ENCODE assay signal across 1 cellular context in the genomic region with DNA sequence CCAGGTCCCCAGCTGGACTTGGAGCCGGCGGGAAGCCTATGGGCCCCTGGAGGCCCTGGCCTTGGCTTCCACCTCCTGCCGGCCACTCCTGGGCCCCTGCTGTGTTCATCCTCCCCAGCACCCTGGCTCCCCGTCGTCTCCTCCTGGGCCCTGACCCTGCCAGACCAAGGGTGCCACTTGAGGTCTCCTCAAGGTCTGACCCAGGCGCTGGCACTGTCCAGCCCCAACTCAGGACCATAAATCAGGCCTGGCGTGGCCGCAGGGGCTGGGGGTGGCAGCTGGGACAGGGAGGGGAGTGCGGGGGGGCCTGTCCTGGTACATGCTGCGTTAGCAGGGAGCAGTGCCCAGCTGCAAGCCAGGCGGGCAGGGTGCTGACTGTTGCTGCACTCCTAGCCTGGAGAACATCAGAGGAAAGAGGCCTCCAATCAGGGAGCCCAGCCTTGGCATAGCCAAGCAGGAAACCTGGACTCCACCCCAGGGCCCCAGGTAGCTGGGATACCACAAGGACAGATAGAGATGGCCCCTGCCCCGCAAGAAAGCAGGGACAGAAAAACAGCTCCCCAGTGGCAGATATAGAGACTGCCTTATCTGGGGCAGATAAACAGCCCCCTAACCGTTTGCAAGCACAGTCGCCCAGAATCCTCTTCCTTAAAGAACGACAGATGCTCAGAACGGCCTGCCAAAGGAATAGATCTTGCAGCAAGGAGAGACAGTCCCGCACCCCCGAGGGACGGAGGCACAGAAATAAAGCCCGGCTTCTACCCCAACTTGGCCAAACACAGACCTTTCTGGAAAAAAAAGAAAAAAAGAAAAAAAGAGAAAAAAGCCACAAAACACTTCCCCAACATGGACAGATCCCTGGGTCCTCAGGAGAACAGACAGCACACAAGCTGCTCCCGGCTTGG.
TF ChIP-seq lines count a peak whose summit lies in the region.

No MANE protein-coding gene starts in this region.

TF ChIP-seq in SK-N-SH treated with all-trans-retinoic acid at 6 μM for 48 hours, 23 proteins besides CTCF, POLR2A, EP300 and RAD21 (continued from another document):
- TF ChIP-seq, protein P1, sequence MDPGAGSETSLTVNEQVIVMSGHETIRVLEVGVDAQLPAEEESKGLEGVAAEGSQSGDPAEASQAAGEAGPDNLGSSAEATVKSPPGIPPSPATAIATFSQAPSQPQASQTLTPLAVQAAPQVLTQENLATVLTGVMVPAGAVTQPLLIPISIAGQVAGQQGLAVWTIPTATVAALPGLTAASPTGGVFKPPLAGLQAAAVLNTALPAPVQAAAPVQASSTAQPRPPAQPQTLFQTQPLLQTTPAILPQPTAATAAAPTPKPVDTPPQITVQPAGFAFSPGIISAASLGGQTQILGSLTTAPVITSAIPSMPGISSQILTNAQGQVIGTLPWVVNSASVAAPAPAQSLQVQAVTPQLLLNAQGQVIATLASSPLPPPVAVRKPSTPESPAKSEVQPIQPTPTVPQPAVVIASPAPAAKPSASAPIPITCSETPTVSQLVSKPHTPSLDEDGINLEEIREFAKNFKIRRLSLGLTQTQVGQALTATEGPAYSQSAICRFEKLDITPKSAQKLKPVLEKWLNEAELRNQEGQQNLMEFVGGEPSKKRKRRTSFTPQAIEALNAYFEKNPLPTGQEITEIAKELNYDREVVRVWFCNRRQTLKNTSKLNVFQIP (CRISPR knock-in tag; IDR thresholded peaks at IDR 0.05; ENCODE audit: borderline replicate concordance, low read depth): no peak
